Comparison of ENCODE assay signal across 1 cellular context in genomic region chr4:165381821-165382373, GRCh38.
A peak's percentile ranks its signal among the peaks of the same experiment; 100 is the strongest.
TF ChIP-seq lines count a peak whose summit lies in the region.

No MANE protein-coding gene starts in this region.

TF ChIP-seq in HepG2, 621 proteins besides CTCF, POLR2A, EP300 and RAD21 (continued from another document):
- TF ChIP-seq FOXP4 (CRISPR knock-in tag; IDR thresholded peaks at IDR 0.05) (0 out of 2 replicates have a peak, but pooled peaks have one; percentile 11), CAMTA2 (CRISPR knock-in tag; IDR thresholded peaks at IDR 0.05; ENCODE audit: borderline replicate concordance) (no peak), POGK (CRISPR knock-in tag; conservative IDR thresholded peaks at IDR 0.05) (no peak), HNRNPK (IDR thresholded peaks at IDR 0.05; ENCODE audit: low read depth, low read length, poor library complexity, severe bottlenecking) (no peak), TCF7 (IDR thresholded peaks at IDR 0.05; ENCODE audit: low read depth) (peak; percentile 40; the same call in 1 of the 2 replicates), ZNF710 (CRISPR knock-in tag; IDR thresholded peaks at IDR 0.05; ENCODE audit: borderline replicate concordance) (peak; percentile 23; the same call in 1 of the 2 replicates), TBX3 (IDR thresholded peaks at IDR 0.05; ENCODE audit: borderline replicate concordance) (no peak), RXRB (CRISPR knock-in tag; IDR thresholded peaks at IDR 0.05; ENCODE audit: borderline replicate concordance) (peak; percentile 32; the same call in 1 of the 2 replicates), PITX1 (CRISPR knock-in tag; IDR thresholded peaks at IDR 0.05) (peak; percentile 86), BCL6 (CRISPR knock-in tag; IDR thresholded peaks at IDR 0.05) (peak; percentile 20; the same call in 1 of the 2 replicates), ZNF234 (CRISPR knock-in tag; conservative IDR thresholded peaks at IDR 0.05) (no peak), NR2C2 (CRISPR knock-in tag; IDR thresholded peaks at IDR 0.05; ENCODE audit: borderline replicate concordance) (no peak), MXD3 (CRISPR knock-in tag; IDR thresholded peaks at IDR 0.05) (no peak), NR2F6 (IDR thresholded peaks at IDR 0.05) (peak; percentile 95), NR2F6 (CRISPR knock-in tag; IDR thresholded peaks at IDR 0.05) (peak; percentile 87), SOX13 (IDR thresholded peaks at IDR 0.05) (peak; percentile 91), SOX13 (CRISPR knock-in tag; conservative IDR thresholded peaks at IDR 0.05 in 1 of 2, IDR thresholded peaks at IDR 0.05 in 1 of 2) (peak in 1 of 2 experiments; percentile 98; a peak in 2 of 4 replicates), IRF2 (CRISPR knock-in tag; IDR thresholded peaks at IDR 0.05) (no peak), NCOA2 (CRISPR knock-in tag; IDR thresholded peaks at IDR 0.05) (peak; percentile 31; the same call in 1 of the 2 replicates), PHB2 (IDR thresholded peaks at IDR 0.05; ENCODE audit: partially characterized antibody) (no peak), CC2D1A (CRISPR knock-in tag; IDR thresholded peaks at IDR 0.05) (no peak), PCBP1 (IDR thresholded peaks at IDR 0.05; ENCODE audit: borderline replicate concordance, low read depth, low read length) (no peak), ZNF530 (CRISPR knock-in tag; IDR thresholded peaks at IDR 0.05; ENCODE audit: low read depth) (no peak), ETV5 (CRISPR knock-in tag; IDR thresholded peaks at IDR 0.05; ENCODE audit: borderline replicate concordance) (0 out of 2 replicates have a peak, but pooled peaks have one; percentile 28), SOX5 (CRISPR knock-in tag; IDR thresholded peaks at IDR 0.05; ENCODE audit: borderline replicate concordance) (peak; percentile 96), CHD4 (IDR thresholded peaks at IDR 0.05; ENCODE audit: borderline replicate concordance, low read length) (no peak), ZMYM4 (CRISPR knock-in tag; IDR thresholded peaks at IDR 0.05) (0 out of 2 replicates have a peak, but pooled peaks have one; percentile 27), ZNF781 (CRISPR knock-in tag; IDR thresholded peaks at IDR 0.05; ENCODE audit: borderline replicate concordance, not compliant biosample characterization) (no peak), CREM (IDR thresholded peaks at IDR 0.05) (peak; percentile 31; the same call in 1 of the 2 replicates), CREM (CRISPR knock-in tag; IDR thresholded peaks at IDR 0.05) (no peak), SOX6 (IDR thresholded peaks at IDR 0.05) (no peak), SOX6 (CRISPR knock-in tag; IDR thresholded peaks at IDR 0.05) (peak; percentile 97), SALL1 (CRISPR knock-in tag; IDR thresholded peaks at IDR 0.05) (peak; percentile 35; the same call in 1 of the 2 replicates), ZNF17 (CRISPR knock-in tag; IDR thresholded peaks at IDR 0.05) (no peak), ZNF513 (CRISPR knock-in tag; conservative IDR thresholded peaks at IDR 0.05) (no peak), SAP130 (CRISPR knock-in tag; IDR thresholded peaks at IDR 0.05; ENCODE audit: low read depth) (peak; percentile 40; the same call in 1 of the 2 replicates), GABPB1 (CRISPR knock-in tag; IDR thresholded peaks at IDR 0.05) (no peak), ZNF326 (CRISPR knock-in tag; IDR thresholded peaks at IDR 0.05; ENCODE audit: borderline replicate concordance) (no peak), NR2F1 (CRISPR knock-in tag; IDR thresholded peaks at IDR 0.05) (peak in 1 of 2 experiments; percentile 36; a peak in 1 of 4 replicates), RBAK (CRISPR knock-in tag; IDR thresholded peaks at IDR 0.05) (no peak), MTF2 (CRISPR knock-in tag; IDR thresholded peaks at IDR 0.05; ENCODE audit: borderline replicate concordance) (no peak), ZNF446 (CRISPR knock-in tag; IDR thresholded peaks at IDR 0.05) (no peak), RARA (CRISPR knock-in tag; IDR thresholded peaks at IDR 0.05) (peak; percentile 69; the same call in 1 of the 2 replicates), RORA (CRISPR knock-in tag; IDR thresholded peaks at IDR 0.05) (no peak), ZNF263 (CRISPR knock-in tag; IDR thresholded peaks at IDR 0.05) (peak; percentile 56; the same call in 1 of the 2 replicates), NFAT5 (CRISPR knock-in tag; IDR thresholded peaks at IDR 0.05) (no peak), SKIL (CRISPR knock-in tag; IDR thresholded peaks at IDR 0.05; ENCODE audit: borderline replicate concordance) (0 out of 2 replicates have a peak, but pooled peaks have one; percentile 1), ERF (CRISPR knock-in tag; IDR thresholded peaks at IDR 0.05) (no peak)
